ENCODE assay signal across 12 cellular contexts in the genomic region with DNA sequence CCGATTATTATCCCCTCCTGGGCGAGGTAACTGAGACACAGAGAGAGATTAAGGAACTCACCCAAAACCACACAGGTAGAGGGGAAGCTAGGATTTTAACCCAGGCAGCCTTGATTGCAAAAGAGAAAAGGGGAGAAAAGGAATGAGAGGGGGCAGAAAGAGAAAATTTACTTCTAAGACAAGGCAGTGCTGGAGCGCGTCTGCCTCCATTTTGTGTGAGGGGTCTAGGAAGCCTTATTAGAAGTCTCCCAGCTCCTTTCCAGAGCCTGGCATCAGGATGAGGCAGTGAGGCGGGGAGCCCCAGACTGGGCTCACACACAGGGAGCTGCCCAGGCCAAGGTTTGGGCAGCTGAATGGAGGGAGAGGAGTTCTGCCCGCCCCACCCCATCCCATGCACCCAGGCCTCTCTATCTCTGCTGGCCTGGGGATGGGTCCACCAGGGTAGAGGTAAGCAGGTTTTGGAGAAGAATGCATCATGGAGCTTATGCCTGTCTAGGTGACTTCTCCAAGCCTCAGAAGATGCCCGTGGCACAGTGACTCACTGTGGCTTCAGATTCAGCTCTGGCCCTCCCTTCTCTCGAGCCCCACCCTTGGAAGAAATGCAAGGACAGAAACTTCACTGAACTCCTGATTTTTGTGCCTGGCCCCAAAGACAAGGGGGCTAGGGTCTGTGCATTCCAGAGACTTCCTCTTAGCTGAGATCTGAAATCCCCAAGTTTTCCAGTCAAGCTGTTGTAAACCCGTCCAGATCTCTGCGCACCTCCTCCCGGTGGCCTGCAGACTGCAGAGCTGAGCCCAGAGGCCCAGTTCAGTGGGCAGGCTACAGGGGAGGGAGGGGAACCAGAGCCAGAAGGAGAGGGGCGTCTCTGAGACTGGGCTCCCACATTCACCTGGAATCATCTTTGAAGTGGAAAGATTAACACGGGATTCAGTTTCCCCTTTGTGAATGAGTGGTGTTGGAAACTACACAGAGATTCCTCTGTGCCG.
DNase-seq lines count a peak whose midpoint lies in the region; ATAC-seq and TF ChIP-seq lines count a peak whose summit lies in the region.
"Had no signal": no experiment of that assay in that cellular context is flagged by ENCODE, and none has a peak within 500 bp of the region (broad histone marks: within the 10 kb centered on the region; RNA-seq: fewer than 3 reads in every experiment).

No MANE protein-coding gene starts in this region.

- peaks cover 44% of the 10 kb centered on the region for H3K4me1 Mint-ChIP-seq in osteocyte (ENCODE audit: unreplicated experiment)

- ATAC-seq in HG02642 (IDR thresholded peaks at IDR 0.05; ENCODE audit: poor library complexity, unreplicated experiment) = no peak

- no peak overlapping the region for H3K4me3 Mint-ChIP-seq in osteocyte (ENCODE audit: unreplicated experiment)
- H3K4me3 Mint-ChIP-seq: activated CD4-positive, alpha-beta T cell treated with anti-CD3 and anti-CD28 coated beads for 36 hours had no signal

- no peak overlapping the region for H3K27ac Mint-ChIP-seq in osteocyte (ENCODE audit: unreplicated experiment)
- H3K27ac Mint-ChIP-seq: activated CD4-positive, alpha-beta T cell treated with anti-CD3 and anti-CD28 coated beads for 36 hours had no signal

- H3K27me3 ChIP-seq in NT2/D1 (ENCODE audit: insufficient read depth, insufficient read length) = peaks cover 12% of the 10 kb centered on the region
- H3K27me3 ChIP-seq: dorsolateral prefrontal cortex, ovary, thyroid gland had no signal

- H3K4me1 ChIP-seq in NT2/D1 (ENCODE audit: insufficient read depth, insufficient read length) = peaks cover 15% of the 10 kb centered on the region

- DNase-seq in D341Med (ENCODE audit: low spot score) = peak; percentile 7
- DNase-seq in NT2/D1 (ENCODE audit: low read depth, low spot score) = no peak
- peak; percentile 78 for DNase-seq in epithelial cell of esophagus (ENCODE audit: low read depth)
- DNase-seq in osteocyte (ENCODE audit: extremely low spot score, unreplicated experiment) = peak; percentile 53
- DNase-seq in hippocampal formation (lab: John Stamatoyannopoulos, UW) = no peak
- DNase-seq in AML-193 (lab: John Stamatoyannopoulos, UW) = no peak
- DNase-seq in stimulated activated CD4-positive, alpha-beta T cell treated with anti-CD3 and anti-CD28 coated beads, Interleukin-4, amount 100 ng/mL, for 4 hours = no peak

- no peak for TF ChIP-seq CTCF in epithelial cell of esophagus (IDR thresholded peaks at IDR 0.05; ENCODE audit: insufficient read depth, low read depth, low read length, missing control alignments)
- no peak for TF ChIP-seq CTCF in osteocyte (IDR thresholded peaks at IDR 0.05)

- no peaks in the 10 kb centered on the region for H3K9me3 ChIP-seq in NT2/D1 (ENCODE audit: insufficient read depth, low read length)
- H3K9me3 ChIP-seq: ovary, thyroid gland had no signal

- peak overlapping the region; percentile 34 for H3K9ac ChIP-seq in NT2/D1 (ENCODE audit: insufficient read length, low read depth)

- H3K9me3 Mint-ChIP-seq in osteocyte (ENCODE audit: unreplicated experiment) = no peaks in the 10 kb centered on the region

- H3K4me3 ChIP-seq in NT2/D1 (ENCODE audit: insufficient read length, low read depth) (no peak overlapping the region), epithelial cell of esophagus (ENCODE audit: low read length) (no peak overlapping the region)
- H3K4me3 ChIP-seq: thyroid gland had no signal

- no peaks in the 10 kb centered on the region for H3K27me3 Mint-ChIP-seq in osteocyte (ENCODE audit: unreplicated experiment)

- no peaks in the 10 kb centered on the region for H3K36me3 ChIP-seq in NT2/D1 (ENCODE audit: insufficient read depth, insufficient read length, low read length)
- H3K36me3 ChIP-seq: ovary, thyroid gland had no signal

- H3K36me3 Mint-ChIP-seq in osteocyte (ENCODE audit: unreplicated experiment) = no peaks in the 10 kb centered on the region

Comparison
In these comparisons a context has a peak if more than half of its experiments do, and no peak if none do; other contexts are left out.
1. DNase-seq: peak in D341Med (single experiment), epithelial cell of esophagus (single experiment) and osteocyte (single experiment); none in NT2/D1 (single experiment), hippocampal formation (0 of 2), AML-193 (0 of 2) and stimulated activated CD4-positive, alpha-beta T cell treated with anti-CD3 and anti-CD28 coated beads, Interleukin-4, amount 100 ng/mL, for 4 hours (0 of 2).